Comparison of ENCODE assay signal across 12 cellular contexts in genomic region chr12:103102225-103102744, GRCh38.
A peak's percentile ranks its signal among the peaks of the same experiment; 100 is the strongest.
DNase-seq lines count a peak whose midpoint lies in the region; ATAC-seq and TF ChIP-seq lines count a peak whose summit lies in the region.
"Had no signal": no experiment of that assay in that cellular context is flagged by ENCODE, and none has a peak within 500 bp of the region (broad histone marks: within the 10 kb centered on the region; RNA-seq: fewer than 3 reads in every experiment).

No MANE protein-coding gene starts in this region.

- TF ChIP-seq CTCF in mesothelial cell of epicardium (IDR thresholded peaks at IDR 0.05; ENCODE audit: unreplicated experiment) (no peak), right lobe of liver (IDR thresholded peaks at IDR 0.05) (no peak), GM23338 (conservative IDR thresholded peaks at IDR 0.05; ENCODE audit: low read depth in 2 of 2) (no peak)

- ATAC-seq in GM19023 (IDR thresholded peaks at IDR 0.05; ENCODE audit: unreplicated experiment) (peak; percentile 90), GM21786 (IDR thresholded peaks at IDR 0.05; ENCODE audit: unreplicated experiment) (peak; percentile 79), HG03280 (IDR thresholded peaks at IDR 0.05; ENCODE audit: unreplicated experiment) (peak; percentile 80), Right ventricle myocardium inferior (no peak), right lobe of liver (no peak), GM23338 (no peak)

- no peak for TF ChIP-seq POLR2A in right lobe of liver (IDR thresholded peaks at IDR 0.05)

- H3K4me3 Mint-ChIP-seq in mesothelial cell of epicardium (no peak overlapping the region), GM23338 (no peak overlapping the region)

- H3K79me2 ChIP-seq in GM23338 (replicated peaks; ENCODE audit: insufficient read depth), result no peaks in the 10 kb centered on the region

- H3K27me3 Mint-ChIP-seq in mesothelial cell of epicardium (ENCODE audit: low read depth), result peaks cover 13% of the 10 kb centered on the region
- H3K27me3 Mint-ChIP-seq in GM23338 (ENCODE audit: insufficient read depth, low read depth, poor library complexity), result peaks cover 1% of the 10 kb centered on the region

- H3K36me3 Mint-ChIP-seq in mesothelial cell of epicardium, result no peaks in the 10 kb centered on the region
- H3K36me3 Mint-ChIP-seq in GM23338 (ENCODE audit: low read depth), result no peaks in the 10 kb centered on the region

- WGBS in right lobe of liver (ENCODE audit: insufficient coverage, low coverage, low lambda C conversion rate, missing lambda C conversion rate), result 88% methylated on average over 2 of the region's 2 CpGs

- H3K4me1 Mint-ChIP-seq in mesothelial cell of epicardium (no peaks in the 10 kb centered on the region), GM23338 (no peaks in the 10 kb centered on the region)

- no peaks in the 10 kb centered on the region for H3K9me3 ChIP-seq in right lobe of liver
- H3K9me3 ChIP-seq: thoracic aorta had no signal

- H3K4me3 ChIP-seq in GM08714 (ENCODE audit: low read length), result peak overlapping the region; percentile 49; the same call in 1 of the 2 replicates
- H3K4me3 ChIP-seq in right lobe of liver, result no peak overlapping the region
- no peak overlapping the region for H3K4me3 ChIP-seq in GM23338
- H3K4me3 ChIP-seq: thoracic aorta had no signal

- H3K4me2 ChIP-seq in GM23338, result no peak overlapping the region

- H3K9me2 ChIP-seq in GM23338 (ENCODE audit: insufficient read depth), result peaks cover 18% of the 10 kb centered on the region

- no peaks in the 10 kb centered on the region for H3K27me3 ChIP-seq in right lobe of liver
- no peaks in the 10 kb centered on the region for H3K27me3 ChIP-seq in GM23338 (ENCODE audit: insufficient read depth)

- no peaks in the 10 kb centered on the region for H3K36me3 ChIP-seq in right lobe of liver
- H3K36me3 ChIP-seq in GM23338 (ENCODE audit: insufficient read depth), result no peaks in the 10 kb centered on the region
- H3K36me3 ChIP-seq: thoracic aorta had no signal

- DNase-seq in Right ventricle myocardium inferior (ENCODE audit: missing footprints) (no peak), mesothelial cell of epicardium (ENCODE audit: low spot score in 2 of 2, unreplicated experiment in 2 of 2) (no peak), right lobe of liver (no peak), GM23338 (ENCODE audit: low spot score) (no peak)
- DNase-seq: amygdala, hypothalamus, NCI-H526 had no signal

- H2AFZ ChIP-seq in GM23338, result no peak overlapping the region

- H3K27ac Mint-ChIP-seq in mesothelial cell of epicardium (no peak overlapping the region), GM23338 (no peak overlapping the region)

- H3K9me3 Mint-ChIP-seq in mesothelial cell of epicardium (peaks cover 5% of the 10 kb centered on the region), GM23338 (no peaks in the 10 kb centered on the region)

- H3K4me1 ChIP-seq in right lobe of liver, result no peaks in the 10 kb centered on the region
- no peaks in the 10 kb centered on the region for H3K4me1 ChIP-seq in GM23338 (ENCODE audit: insufficient read depth)

- intact Hi-C loops in Right ventricle myocardium inferior (cut with DNase I) (no loop called here), right lobe of liver (cut with DNase I) (no loop called here)

- H3K27ac ChIP-seq in right lobe of liver (no peak overlapping the region), GM23338 (ENCODE audit: low read depth) (no peak overlapping the region)
- H3K27ac ChIP-seq: thoracic aorta had no signal

- no peaks in the 10 kb centered on the region for H3F3A ChIP-seq in GM23338 (replicated peaks; ENCODE audit: low read depth)

- H4K20me1 ChIP-seq in GM23338 (replicated peaks; ENCODE audit: insufficient read depth), result no peaks in the 10 kb centered on the region

TF ChIP-seq in GM23338, 12 proteins besides CTCF, POLR2A, EP300 and RAD21 (continues in another document):
- no peak for TF ChIP-seq REST (IDR thresholded peaks at IDR 0.05; ENCODE audit: unreplicated experiment)
- TF ChIP-seq JUNB (IDR thresholded peaks at IDR 0.05; ENCODE audit: unreplicated experiment), result no peak
- no peak for TF ChIP-seq ETS1 (IDR thresholded peaks at IDR 0.05)
- no peak for TF ChIP-seq EZH2phosphoT487 (IDR thresholded peaks at IDR 0.05; ENCODE audit: unreplicated experiment)
- TF ChIP-seq NANOG (IDR thresholded peaks at IDR 0.05; ENCODE audit: borderline replicate concordance), result no peak
- TF ChIP-seq POLR2AphosphoS5 (IDR thresholded peaks at IDR 0.05; ENCODE audit: low read depth), result no peak

Comparison
In these comparisons a context has a peak if more than half of its experiments do, and no peak if none do; other contexts are left out.
1. ATAC-seq: peak in GM19023 (single experiment), GM21786 (single experiment) and HG03280 (single experiment); none in Right ventricle myocardium inferior (single experiment), right lobe of liver (0 of 4) and GM23338 (single experiment).